ENCODE assay signal across 9 cellular contexts in genomic region chr22:19844423-19845368, GRCh38. TPM values are rescaled to one million over a fixed set of nuclear protein-coding genes. Genes with fewer than 3 reads are reported as not detected.
A peak's percentile ranks its signal among the peaks of the same experiment; 100 is the strongest.
DNase-seq lines count a peak whose midpoint lies in the region; ATAC-seq and TF ChIP-seq lines count a peak whose summit lies in the region.
"Had no signal": no experiment of that assay in that cellular context is flagged by ENCODE, and none has a peak within 500 bp of the region (broad histone marks: within the 10 kb centered on the region; RNA-seq: fewer than 3 reads in every experiment).

No MANE protein-coding gene starts in this region.

- H3K27me3 ChIP-seq in right cardiac atrium (ENCODE audit: control insufficient read depth, insufficient read depth) = no peaks in the 10 kb centered on the region
- H3K27me3 ChIP-seq in suprapubic skin = no peaks in the 10 kb centered on the region

- peaks cover 11% of the 10 kb centered on the region for H3K4me1 Mint-ChIP-seq in activated CD4-positive, alpha-beta T cell treated with anti-CD3 and anti-CD28 coated beads, Interleukin-2, amount 10 ng/mL, durations not matched to agents 24 days and 14 days
- H3K4me1 Mint-ChIP-seq in activated naive CD8-positive, alpha-beta T cell treated with anti-CD3 and anti-CD28 coated beads for 36 hours = peaks cover 17% of the 10 kb centered on the region

- H3K36me3 ChIP-seq in suprapubic skin = no peaks in the 10 kb centered on the region

- TF ChIP-seq POLR2A in suprapubic skin (IDR thresholded peaks at IDR 0.05) = no peak

- peak in 1 of 2 donors; percentile 8 for TF ChIP-seq CTCF in suprapubic skin (IDR thresholded peaks at IDR 0.05)

- H3K9me3 ChIP-seq in right cardiac atrium (ENCODE audit: control insufficient read depth, low read length) (no peaks in the 10 kb centered on the region), suprapubic skin (no peaks in the 10 kb centered on the region)

- WGBS in right cardiac atrium = 48% methylated on average over 22 of the region's 22 CpGs
- WGBS in suprapubic skin = 38% methylated on average over 9 of the region's 22 CpGs

- H3K27me3 Mint-ChIP-seq in activated CD4-positive, alpha-beta T cell treated with anti-CD3 and anti-CD28 coated beads, Interleukin-2, amount 10 ng/mL, durations not matched to agents 24 days and 14 days = no peaks in the 10 kb centered on the region
- no peaks in the 10 kb centered on the region for H3K27me3 Mint-ChIP-seq in activated naive CD8-positive, alpha-beta T cell treated with anti-CD3 and anti-CD28 coated beads for 36 hours
- H3K27me3 Mint-ChIP-seq: CD8-positive, alpha-beta memory T cell had no signal

- ATAC-seq in right cardiac atrium (peak; percentile 77 to 82), GM19463 (IDR thresholded peaks at IDR 0.05; ENCODE audit: unreplicated experiment) (no peak), HG03354 (IDR thresholded peaks at IDR 0.05; ENCODE audit: poor library complexity, severe bottlenecking, unreplicated experiment) (no peak)

- H3K9me3 Mint-ChIP-seq in activated CD4-positive, alpha-beta T cell treated with anti-CD3 and anti-CD28 coated beads, Interleukin-2, amount 10 ng/mL, durations not matched to agents 24 days and 14 days = no peaks in the 10 kb centered on the region
- H3K9me3 Mint-ChIP-seq in activated naive CD8-positive, alpha-beta T cell treated with anti-CD3 and anti-CD28 coated beads for 36 hours = no peaks in the 10 kb centered on the region
- H3K9me3 Mint-ChIP-seq: CD8-positive, alpha-beta memory T cell had no signal

- H3K4me1 ChIP-seq in right cardiac atrium (ENCODE audit: control insufficient read depth, insufficient read depth, low read length) (peaks cover 3% of the 10 kb centered on the region), suprapubic skin (peaks cover 59% of the 10 kb centered on the region)

- H3K27ac Mint-ChIP-seq in activated CD4-positive, alpha-beta T cell treated with anti-CD3 and anti-CD28 coated beads, Interleukin-2, amount 10 ng/mL, durations not matched to agents 24 days and 14 days = peak overlapping the region; percentile 69
- H3K27ac Mint-ChIP-seq in activated naive CD8-positive, alpha-beta T cell treated with anti-CD3 and anti-CD28 coated beads for 36 hours = peak overlapping the region; percentile 69

- H3K36me3 Mint-ChIP-seq in activated CD4-positive, alpha-beta T cell treated with anti-CD3 and anti-CD28 coated beads, Interleukin-2, amount 10 ng/mL, durations not matched to agents 24 days and 14 days (ENCODE audit: low read depth) = peaks cover 22% of the 10 kb centered on the region
- peaks cover 17% of the 10 kb centered on the region for H3K36me3 Mint-ChIP-seq in activated naive CD8-positive, alpha-beta T cell treated with anti-CD3 and anti-CD28 coated beads for 36 hours

- H3K27ac ChIP-seq in right cardiac atrium (ENCODE audit: low read length) (peak overlapping the region; percentile 2), suprapubic skin (peak overlapping the region; percentile 39)

- peak; percentile 61 for DNase-seq in activated CD4-positive, alpha-beta T cell treated with anti-CD3 and anti-CD28 coated beads, Interleukin-2, amount 10 ng/mL, durations not matched to agents 24 days and 14 days
- DNase-seq in activated CD4-positive, alpha-beta T cell treated with anti-CD3 and anti-CD28 coated beads, Interleukin-2, amount 50 U/mL, for 1 hour = no peak
- peak; percentile 22 for DNase-seq in activated naive CD8-positive, alpha-beta T cell treated with anti-CD3 and anti-CD28 coated beads for 36 hours
- DNase-seq in right cardiac atrium = peak; percentile 72 to 88 (median 87)
- DNase-seq in suprapubic skin (ENCODE audit: low spot score in 2 of 2) = peak in 1 of 2 donors; percentile 82
- DNase-seq in NCI-H1417 (lab: John Stamatoyannopoulos, UW) = no peak

- H3K4me3 Mint-ChIP-seq in activated CD4-positive, alpha-beta T cell treated with anti-CD3 and anti-CD28 coated beads, Interleukin-2, amount 10 ng/mL, durations not matched to agents 24 days and 14 days = no peak overlapping the region
- H3K4me3 Mint-ChIP-seq in activated naive CD8-positive, alpha-beta T cell treated with anti-CD3 and anti-CD28 coated beads for 36 hours = peak overlapping the region; percentile 37

- no peak for TF ChIP-seq EP300 in suprapubic skin (IDR thresholded peaks at IDR 0.05)

- intact Hi-C loops in activated CD4-positive, alpha-beta T cell treated with anti-CD3 and anti-CD28 coated beads, Interleukin-2, amount 10 ng/mL, durations not matched to agents 24 days and 14 days (cut with micrococcal nuclease) = no loop called here
- intact Hi-C loops in right cardiac atrium (cut with DNase I) = no loop called here

- H3K4me3 ChIP-seq in right cardiac atrium (ENCODE audit: low read length) (no peak overlapping the region), suprapubic skin (no peak overlapping the region)

RNA-seq across cellular contexts. Expression of gene GNB1L, which starts 10.0 kb away (rescaled TPM):
- total RNA-seq in activated CD4-positive, alpha-beta T cell treated with anti-CD3 and anti-CD28 coated beads, Interleukin-2, amount 10 ng/mL, durations not matched to agents 24 days and 14 days = 21.1 and 21.4 TPM in 2 replicates
- total RNA-seq in activated naive CD8-positive, alpha-beta T cell treated with anti-CD3 and anti-CD28 coated beads for 36 hours = 10 to 100 TPM; 14.5 TPM
- total RNA-seq in right cardiac atrium = 1 to 10 TPM; 2.8 to 4.9 (median 4.0) TPM
- polyA plus RNA-seq in right cardiac atrium = 2.1 TPM
- total RNA-seq in suprapubic skin = 10 to 100 TPM in 3 of 4 donors, 1 to 10 TPM in 1; 6.3 to 14.6 (median 10.9) TPM

RNA-seq across cellular contexts. Expression of gene RTL10, which starts 10.0 kb away (rescaled TPM):
- 20.0 and 23.4 TPM in 2 replicates for total RNA-seq in activated CD4-positive, alpha-beta T cell treated with anti-CD3 and anti-CD28 coated beads, Interleukin-2, amount 10 ng/mL, durations not matched to agents 24 days and 14 days
- total RNA-seq in activated naive CD8-positive, alpha-beta T cell treated with anti-CD3 and anti-CD28 coated beads for 36 hours = 10 to 100 TPM; 18.7 to 23.1 TPM
- 1 to 10 TPM; 6.8 to 9.9 (median 8.8) TPM for total RNA-seq in right cardiac atrium
- 5.8 TPM for polyA plus RNA-seq in right cardiac atrium
- total RNA-seq in suprapubic skin = 10 to 100 TPM; 21.8 to 46.2 (median 32.4) TPM

Comparison
In these comparisons a context has a peak if more than half of its experiments do, and no peak if none do; other contexts are left out.
1. DNase-seq: peak in activated CD4-positive, alpha-beta T cell treated with anti-CD3 and anti-CD28 coated beads, Interleukin-2, amount 10 ng/mL, durations not matched to agents 24 days and 14 days (single experiment), activated naive CD8-positive, alpha-beta T cell treated with anti-CD3 and anti-CD28 coated beads for 36 hours (single experiment) and right cardiac atrium (3 of 3); none in activated CD4-positive, alpha-beta T cell treated with anti-CD3 and anti-CD28 coated beads, Interleukin-2, amount 50 U/mL, for 1 hour (single experiment) and NCI-H1417 (0 of 3).
2. ATAC-seq: peak in right cardiac atrium (2 of 2); none in GM19463 (single experiment) and HG03354 (single experiment).